ENCODE assay signal across 9 cellular contexts in genomic region chr18:58194028-58194427, GRCh38.
A peak's percentile ranks its signal among the peaks of the same experiment; 100 is the strongest.
DNase-seq lines count a peak whose midpoint lies in the region; ATAC-seq and TF ChIP-seq lines count a peak whose summit lies in the region.
"Had no signal": no experiment of that assay in that cellular context is flagged by ENCODE, and none has a peak within 500 bp of the region (broad histone marks: within the 10 kb centered on the region; RNA-seq: fewer than 3 reads in every experiment).

No MANE protein-coding gene starts in this region.

- no peaks in the 10 kb centered on the region for H3F3A ChIP-seq in neural cell (ENCODE audit: insufficient read depth, low read length, poor library complexity, severe bottlenecking)

- H3K4me1 Mint-ChIP-seq in endodermal cell: peaks cover 37% of the 10 kb centered on the region
- peaks cover 16% of the 10 kb centered on the region for H3K4me1 Mint-ChIP-seq in activated CD8-positive, alpha-beta T cell treated with anti-CD3 and anti-CD28 coated beads for 36 hours (ENCODE audit: low read depth)

- H3K27me3 ChIP-seq in endodermal cell (ENCODE audit: control insufficient read depth, insufficient read depth, low read length, poor library complexity, severe bottlenecking): no peaks in the 10 kb centered on the region
- no peaks in the 10 kb centered on the region for H3K27me3 ChIP-seq in neural cell (ENCODE audit: insufficient read depth, low read depth, low read length)

- intact Hi-C loops in activated CD8-positive, alpha-beta T cell treated with anti-CD3 and anti-CD28 coated beads for 36 hours (cut with micrococcal nuclease): no loop called here

- H3K27me3 Mint-ChIP-seq in endodermal cell (ENCODE audit: insufficient read depth): no peaks in the 10 kb centered on the region
- peaks cover 14% of the 10 kb centered on the region for H3K27me3 Mint-ChIP-seq in activated CD8-positive, alpha-beta T cell treated with anti-CD3 and anti-CD28 coated beads for 36 hours

- H3K36me3 Mint-ChIP-seq in endodermal cell (ENCODE audit: low read depth): no peaks in the 10 kb centered on the region
- H3K36me3 Mint-ChIP-seq in activated CD8-positive, alpha-beta T cell treated with anti-CD3 and anti-CD28 coated beads for 36 hours (ENCODE audit: low read depth): no peaks in the 10 kb centered on the region

- no peak for TF ChIP-seq RAD21 in neural cell (conservative IDR thresholded peaks at IDR 0.05)

- no peak for ATAC-seq in GM18505 (IDR thresholded peaks at IDR 0.05; ENCODE audit: unreplicated experiment)
- ATAC-seq in activated CD8-positive, alpha-beta T cell treated with anti-CD3 and anti-CD28 coated beads for 36 hours: no peak

- TF ChIP-seq POLR2A in GM18505 (IDR thresholded peaks at IDR 0.05; ENCODE audit: borderline replicate concordance, extremely low read depth, insufficient read depth, insufficient read length): no peak

- H3K4me1 ChIP-seq in endodermal cell (ENCODE audit: control insufficient read depth, insufficient read depth, low read length): peaks cover 26% of the 10 kb centered on the region

- POLR2A ChIA-PET in activated CD8-positive, alpha-beta T cell treated with anti-CD3 and anti-CD28 coated beads for 36 hours (lab: Charles Lee): no interaction called here

- no peak overlapping the region for H2AFZ ChIP-seq in neural cell (ENCODE audit: low read depth, low read length)

- no peaks in the 10 kb centered on the region for H4K20me1 ChIP-seq in neural cell (ENCODE audit: insufficient read depth)

- no peaks in the 10 kb centered on the region for H3K9me3 Mint-ChIP-seq in endodermal cell
- no peaks in the 10 kb centered on the region for H3K9me3 Mint-ChIP-seq in activated CD8-positive, alpha-beta T cell treated with anti-CD3 and anti-CD28 coated beads for 36 hours
- H3K9me3 Mint-ChIP-seq: activated CD4-positive, alpha-beta T cell treated with anti-CD3 and anti-CD28 coated beads, Interleukin-2, amount 10 ng/mL, durations not matched to agents 24 days and 14 days had no signal

- no peak for TF ChIP-seq EP300 in neural cell (conservative IDR thresholded peaks at IDR 0.05; ENCODE audit: poor library complexity, severe bottlenecking)

- CTCF ChIA-PET in activated CD8-positive, alpha-beta T cell treated with anti-CD3 and anti-CD28 coated beads for 36 hours (lab: Charles Lee): interaction anchor here (0.6 to 2.0 kb wide), 5 partner anchors 9 to 291 kb away, joined by 3 to 5 read pairs (median 4); no protein-coding TSS in a partner anchor

- H3K9me3 ChIP-seq in endodermal cell (ENCODE audit: control insufficient read depth, low read length): no peaks in the 10 kb centered on the region
- H3K9me3 ChIP-seq in neural cell (ENCODE audit: low read length): no peaks in the 10 kb centered on the region

- no peak overlapping the region for H3K4me3 ChIP-seq in endodermal cell (ENCODE audit: low read length)
- H3K4me3 ChIP-seq in neural cell (ENCODE audit: low read length): no peak overlapping the region

- no peak overlapping the region for H3K4me2 ChIP-seq in neural cell (ENCODE audit: low read length)

- peak; percentile 86 for TF ChIP-seq CTCF in endodermal cell (conservative IDR thresholded peaks at IDR 0.05)
- peak; percentile 29 for TF ChIP-seq CTCF in neural cell (IDR thresholded peaks at IDR 0.05; ENCODE audit: poor library complexity, severe bottlenecking)
- no peak for TF ChIP-seq CTCF in activated CD8-positive, alpha-beta T cell treated with anti-CD3 and anti-CD28 coated beads for 36 hours (IDR thresholded peaks at IDR 0.05)

- peaks cover 72% of the 10 kb centered on the region for H3K79me2 ChIP-seq in neural cell (replicated peaks; ENCODE audit: insufficient read depth, low read length)

- H3K36me3 ChIP-seq in endodermal cell (ENCODE audit: control insufficient read depth, insufficient read depth, low read length) (no peaks in the 10 kb centered on the region), neural cell (ENCODE audit: insufficient read depth, low read length) (no peaks in the 10 kb centered on the region)

- no peak overlapping the region for H3K4me3 Mint-ChIP-seq in endodermal cell
- H3K4me3 Mint-ChIP-seq in activated CD8-positive, alpha-beta T cell treated with anti-CD3 and anti-CD28 coated beads for 36 hours: no peak overlapping the region
- H3K4me3 Mint-ChIP-seq: activated CD4-positive, alpha-beta T cell treated with anti-CD3 and anti-CD28 coated beads, Interleukin-2, amount 10 ng/mL, durations not matched to agents 24 days and 14 days had no signal

- WGBS in endodermal cell (ENCODE audit: insufficient coverage in 1 of 2, insufficient read length in 1 of 2), 2 experiments: 56 to 69% methylated on average over 4 to 5 of the region's 8 CpGs

- no peak overlapping the region for H3K27ac ChIP-seq in endodermal cell (ENCODE audit: low read depth, low read length)
- no peak overlapping the region for H3K27ac ChIP-seq in neural cell (ENCODE audit: low read length)

- no peak overlapping the region for H3K9ac ChIP-seq in endodermal cell (ENCODE audit: extremely low read depth, low read length, poor library complexity, severe bottlenecking)
- no peak overlapping the region for H3K9ac ChIP-seq in neural cell (ENCODE audit: low read length)

- H3K27ac Mint-ChIP-seq in endodermal cell: peak overlapping the region; percentile 1
- no peak overlapping the region for H3K27ac Mint-ChIP-seq in activated CD8-positive, alpha-beta T cell treated with anti-CD3 and anti-CD28 coated beads for 36 hours
- H3K27ac Mint-ChIP-seq: activated CD4-positive, alpha-beta T cell treated with anti-CD3 and anti-CD28 coated beads, Interleukin-2, amount 10 ng/mL, durations not matched to agents 24 days and 14 days had no signal

- no peaks in the 10 kb centered on the region for H3K9me2 ChIP-seq in neural cell (ENCODE audit: insufficient read depth, low read length)

- peak; percentile 60 for DNase-seq in EH (ENCODE audit: low read depth)
- peak; percentile 58 for DNase-seq in HuH-7.5 (ENCODE audit: low spot score)
- peak; percentile 91 for DNase-seq in endodermal cell
- DNase-seq in activated CD8-positive, alpha-beta T cell treated with anti-CD3 and anti-CD28 coated beads for 36 hours: no peak
- no peak for DNase-seq in SW 1271 (lab: John Stamatoyannopoulos, UW)
- no peak for DNase-seq in stimulated activated naive CD4-positive, alpha-beta T cell treated with Interleukin-2 at 50 U/mL for 16 hours (lab: John Stamatoyannopoulos, UW)
- DNase-seq: activated CD4-positive, alpha-beta T cell treated with anti-CD3 and anti-CD28 coated beads, Interleukin-2, amount 10 ng/mL, durations not matched to agents 24 days and 14 days had no signal

TF ChIP-seq in neural cell, 6 proteins besides CTCF, POLR2A, EP300 and RAD21:
- no peak for TF ChIP-seq TAF1 (IDR thresholded peaks at IDR 0.05; ENCODE audit: low read depth)
- TF ChIP-seq REST (IDR thresholded peaks at IDR 0.05; ENCODE audit: borderline replicate concordance): no peak
- no peak for TF ChIP-seq SMC3 (conservative IDR thresholded peaks at IDR 0.05; ENCODE audit: poor library complexity)
- TF ChIP-seq MXI1 (conservative IDR thresholded peaks at IDR 0.05; ENCODE audit: poor library complexity, severe bottlenecking): no peak
- TF ChIP-seq EZH2 (IDR thresholded peaks at IDR 0.05; ENCODE audit: borderline replicate concordance, insufficient read depth, low read length, poor library complexity, severe bottlenecking): no peak
- TF ChIP-seq POLR2AphosphoS5 (IDR thresholded peaks at IDR 0.05): no peak

Comparison
In these comparisons a context has a peak if more than half of its experiments do, and no peak if none do; other contexts are left out.
1. DNase-seq: peak in EH (single experiment), HuH-7.5 (single experiment) and endodermal cell (single experiment); none in activated CD8-positive, alpha-beta T cell treated with anti-CD3 and anti-CD28 coated beads for 36 hours (single experiment), SW 1271 (0 of 2) and stimulated activated naive CD4-positive, alpha-beta T cell treated with Interleukin-2 at 50 U/mL for 16 hours (single experiment).